In genomic region chr11:125359130-125359529, GRCh38 we compare ENCODE assay signal across 15 cellular contexts.
A peak's percentile ranks its signal among the peaks of the same experiment; 100 is the strongest.
DNase-seq lines count a peak whose midpoint lies in the region; ATAC-seq, FAIRE-seq and TF ChIP-seq lines count a peak whose summit lies in the region.
"Had no signal": no experiment of that assay in that cellular context is flagged by ENCODE, and none has a peak within 500 bp of the region (broad histone marks: within the 10 kb centered on the region; RNA-seq: fewer than 3 reads in every experiment).

No MANE protein-coding gene starts in this region.

- H2BK12ac ChIP-seq in neuronal stem cell (ENCODE audit: low read length), result no peak overlapping the region

- H3K27ac Mint-ChIP-seq in endothelial cell (ENCODE audit: unreplicated experiment), result peak overlapping the region; percentile 82
- H3K27ac Mint-ChIP-seq in effector memory CD8-positive, alpha-beta T cell, result peak overlapping the region in 1 of 2 donors; percentile 47
- no peak overlapping the region for H3K27ac Mint-ChIP-seq in activated CD8-positive, alpha-beta T cell treated with anti-CD3 and anti-CD28 coated beads for 36 hours
- H3K27ac Mint-ChIP-seq: CD4-positive, alpha-beta T cell had no signal

- peaks cover 44% of the 10 kb centered on the region for H3K4me1 Mint-ChIP-seq in endothelial cell (ENCODE audit: unreplicated experiment)
- peaks cover 0 to 9% of the 10 kb centered on the region in 2 donors for H3K4me1 Mint-ChIP-seq in effector memory CD8-positive, alpha-beta T cell (ENCODE audit: low read depth in 2 of 2)
- H3K4me1 Mint-ChIP-seq in activated CD8-positive, alpha-beta T cell treated with anti-CD3 and anti-CD28 coated beads for 36 hours (ENCODE audit: low read depth), result no peaks in the 10 kb centered on the region

- no peaks in the 10 kb centered on the region for H3K27me3 Mint-ChIP-seq in endothelial cell (ENCODE audit: unreplicated experiment)
- peaks cover 0 to 2% of the 10 kb centered on the region in 2 donors for H3K27me3 Mint-ChIP-seq in effector memory CD8-positive, alpha-beta T cell
- no peaks in the 10 kb centered on the region for H3K27me3 Mint-ChIP-seq in activated CD8-positive, alpha-beta T cell treated with anti-CD3 and anti-CD28 coated beads for 36 hours
- H3K27me3 Mint-ChIP-seq: CD4-positive, alpha-beta T cell had no signal

- DNase-seq in endothelial cell (ENCODE audit: low spot score) (no peak), neuronal stem cell (ENCODE audit: low spot score) (no peak), SK-N-SH (no peak), GM12892 (ENCODE audit: insufficient read length) (no peak)
- DNase-seq in effector memory CD8-positive, alpha-beta T cell, result no peak
- DNase-seq in activated CD8-positive, alpha-beta T cell treated with anti-CD3 and anti-CD28 coated beads for 36 hours, result no peak
- DNase-seq: ACHN; Calu3; CD4-positive, alpha-beta T cell; DMS 273 treated with DMSO at 0.1 percent for 48 hours had no signal

- H3K27ac ChIP-seq in OCI-LY3 (ENCODE audit: low read length), result no peak overlapping the region
- H3K27ac ChIP-seq in neuronal stem cell (replicated peaks; ENCODE audit: low read length), result no peak overlapping the region
- no peak overlapping the region for H3K27ac ChIP-seq in SK-N-SH (ENCODE audit: low read depth in 2 of 2, low read length in 1 of 2)
- H3K27ac ChIP-seq: BLaER1 treated with 17β-estradiol and CSF1 and Interleukin-3, amounts not matched to agents 10 nM and 100 nM had no signal

- H4K20me1 ChIP-seq in OCI-LY3 (ENCODE audit: insufficient read depth, low read length) (no peaks in the 10 kb centered on the region), SK-N-SH (ENCODE audit: insufficient read depth) (no peaks in the 10 kb centered on the region)
- H4K20me1 ChIP-seq: BLaER1 treated with 17β-estradiol and CSF1 and Interleukin-3, amounts not matched to agents 10 nM and 100 nM had no signal

- H3K9me2 ChIP-seq in SK-N-SH, result no peaks in the 10 kb centered on the region

- TF ChIP-seq RAD21 in SK-N-SH (IDR thresholded peaks at IDR 0.05; ENCODE audit: low read length), result no peak

- CTCF ChIA-PET in SK-N-SH (lab: Yijun Ruan, JAX), result interaction anchor here (4.3 kb wide), 1 partner anchor 12 kb away, joined by 45 read pairs; no protein-coding TSS in a partner anchor
- CTCF ChIA-PET in activated CD8-positive, alpha-beta T cell treated with anti-CD3 and anti-CD28 coated beads for 36 hours (lab: Charles Lee), result interaction anchor here (0.9 kb wide), 1 partner anchor 14 kb away, joined by 3 read pairs; no protein-coding TSS in a partner anchor

- H3K79me2 ChIP-seq in OCI-LY3 (ENCODE audit: low read length), result no peaks in the 10 kb centered on the region
- H3K79me2 ChIP-seq in SK-N-SH (ENCODE audit: insufficient read depth), result no peaks in the 10 kb centered on the region

- H2BK5ac ChIP-seq in neuronal stem cell (ENCODE audit: low read length), result no peak overlapping the region

- H4K8ac ChIP-seq in neuronal stem cell (ENCODE audit: low read depth, low read length), result no peak overlapping the region

- no peak for TF ChIP-seq POLR2A in GM12892 (IDR thresholded peaks at IDR 0.05; ENCODE audit: low read depth, low read length)

- no peaks in the 10 kb centered on the region for H3K9me3 ChIP-seq in OCI-LY3 (ENCODE audit: insufficient read depth, low read length)
- H3K9me3 ChIP-seq in neuronal stem cell (replicated peaks in 1 of 2; ENCODE audit: control insufficient read depth in 2 of 2, insufficient read depth in 1 of 2, low read depth in 1 of 2, low read length in 2 of 2), result no peaks in the 10 kb centered on the region
- H3K9me3 ChIP-seq in SK-N-SH, result no peaks in the 10 kb centered on the region
- H3K9me3 ChIP-seq: BLaER1 treated with 17β-estradiol and CSF1 and Interleukin-3, amounts not matched to agents 10 nM and 100 nM had no signal

- H3K4me2 ChIP-seq in OCI-LY3 (ENCODE audit: low read length) (peak overlapping the region; percentile 48), neuronal stem cell (ENCODE audit: insufficient read depth, low read length, poor library complexity, severe bottlenecking) (no peak overlapping the region), SK-N-SH (no peak overlapping the region)
- H3K4me2 ChIP-seq: BLaER1 treated with 17β-estradiol and CSF1 and Interleukin-3, amounts not matched to agents 10 nM and 100 nM had no signal

- peaks cover 57% of the 10 kb centered on the region for H3K4me1 ChIP-seq in OCI-LY3 (ENCODE audit: low read length)
- peaks cover 15 to 17% of the 10 kb centered on the region in 2 donors for H3K4me1 ChIP-seq in neuronal stem cell (ENCODE audit: control insufficient read depth in 2 of 2, insufficient read depth in 1 of 2, low read depth in 1 of 2, low read length in 2 of 2)
- H3K4me1 ChIP-seq in SK-N-SH (ENCODE audit: control insufficient read depth in 1 of 2, insufficient read depth in 2 of 2, low read depth in 1 of 2, low read length in 1 of 2), result 0 out of 4 replicates have a peak, but pooled peaks cover 0 to 4% of the 10 kb centered on the region in 2 experiments

- peak overlapping the region; percentile 11 for H3K14ac ChIP-seq in neuronal stem cell (ENCODE audit: low read length)

- H2BK15ac ChIP-seq in neuronal stem cell (ENCODE audit: low read length), result peak overlapping the region; percentile 1

- no peak for TF ChIP-seq CTCF in OCI-LY3 (IDR thresholded peaks at IDR 0.05; ENCODE audit: low read depth, low read length)
- no peak for TF ChIP-seq CTCF in endothelial cell (IDR thresholded peaks at IDR 0.05; ENCODE audit: unreplicated experiment)
- TF ChIP-seq CTCF in SK-N-SH (IDR thresholded peaks at IDR 0.05), result no peak
- no peak for TF ChIP-seq CTCF in activated CD8-positive, alpha-beta T cell treated with anti-CD3 and anti-CD28 coated beads for 36 hours (IDR thresholded peaks at IDR 0.05)

- H3K36me3 Mint-ChIP-seq in endothelial cell (ENCODE audit: low read depth, unreplicated experiment), result peaks cover 27% of the 10 kb centered on the region
- no peaks in the 10 kb centered on the region for H3K36me3 Mint-ChIP-seq in effector memory CD8-positive, alpha-beta T cell (ENCODE audit: insufficient read depth)
- H3K36me3 Mint-ChIP-seq in activated CD8-positive, alpha-beta T cell treated with anti-CD3 and anti-CD28 coated beads for 36 hours (ENCODE audit: low read depth), result no peaks in the 10 kb centered on the region

- H3F3A ChIP-seq in SK-N-SH (replicated peaks; ENCODE audit: insufficient read depth), result no peaks in the 10 kb centered on the region

- POLR2A ChIA-PET in SK-N-SH (lab: Yijun Ruan, JAX), result no interaction called here
- POLR2A ChIA-PET in activated CD8-positive, alpha-beta T cell treated with anti-CD3 and anti-CD28 coated beads for 36 hours (lab: Charles Lee), result no interaction called here

- TF ChIP-seq EP300 in SK-N-SH (IDR thresholded peaks at IDR 0.05; ENCODE audit: borderline replicate concordance in 1 of 2, low read depth in 1 of 2, low read length in 1 of 2), result no peak

- H3K36me3 ChIP-seq in OCI-LY3 (replicated peaks; ENCODE audit: low read depth, low read length) (no peaks in the 10 kb centered on the region), neuronal stem cell (replicated peaks in 1 of 2; ENCODE audit: control insufficient read depth in 2 of 2, insufficient read depth in 2 of 2, low read length in 2 of 2) (peaks cover 3 to 60% of the 10 kb centered on the region in 2 donors), SK-N-SH (replicated peaks in 1 of 2; ENCODE audit: control insufficient read depth in 1 of 2, insufficient read depth in 2 of 2, low read length in 1 of 2) (no peaks in the 10 kb centered on the region)
- H3K36me3 ChIP-seq: BLaER1 treated with 17β-estradiol and CSF1 and Interleukin-3, amounts not matched to agents 10 nM and 100 nM had no signal

- H4K91ac ChIP-seq in neuronal stem cell (ENCODE audit: low read depth, low read length, poor library complexity), result no peak overlapping the region

- peak overlapping the region; percentile 7 for H2AK5ac ChIP-seq in neuronal stem cell (ENCODE audit: low read depth, low read length)

- no peak overlapping the region for H3K23ac ChIP-seq in neuronal stem cell (ENCODE audit: low read depth, low read length, poor library complexity)

- H3K18ac ChIP-seq in neuronal stem cell (ENCODE audit: low read length), result peak overlapping the region; percentile 5

- H3K9me3 Mint-ChIP-seq in endothelial cell (ENCODE audit: unreplicated experiment), result no peaks in the 10 kb centered on the region
- no peaks in the 10 kb centered on the region for H3K9me3 Mint-ChIP-seq in effector memory CD8-positive, alpha-beta T cell
- no peaks in the 10 kb centered on the region for H3K9me3 Mint-ChIP-seq in activated CD8-positive, alpha-beta T cell treated with anti-CD3 and anti-CD28 coated beads for 36 hours
- H3K9me3 Mint-ChIP-seq: CD4-positive, alpha-beta T cell had no signal

- H3K4me3 Mint-ChIP-seq in endothelial cell (ENCODE audit: unreplicated experiment), result no peak overlapping the region
- H3K4me3 Mint-ChIP-seq in effector memory CD8-positive, alpha-beta T cell, result no peak overlapping the region
- no peak overlapping the region for H3K4me3 Mint-ChIP-seq in activated CD8-positive, alpha-beta T cell treated with anti-CD3 and anti-CD28 coated beads for 36 hours
- H3K4me3 Mint-ChIP-seq: CD4-positive, alpha-beta T cell had no signal

- intact Hi-C loops in activated CD8-positive, alpha-beta T cell treated with anti-CD3 and anti-CD28 coated beads for 36 hours (cut with micrococcal nuclease), result no loop called here

- no peak for FAIRE-seq in GM12892 (lab: Jason Lieb, UNC)
- FAIRE-seq: H54 had no signal

- no peak overlapping the region for H2BK120ac ChIP-seq in neuronal stem cell (ENCODE audit: low read depth, low read length)

- no CpG with 5 or more reads among the region's 9 CpGs for WGBS in neuronal stem cell (ENCODE audit: extremely low coverage in 2 of 2, insufficient read length in 2 of 2, insufficient replicate concordance in 1 of 2), 2 donors
- WGBS in SK-N-SH (ENCODE audit: low lambda C conversion rate), result 65% methylated on average over 9 of the region's 9 CpGs

- H2AFZ ChIP-seq in OCI-LY3 (ENCODE audit: low read depth, low read length) (no peak overlapping the region), neuronal stem cell (ENCODE audit: low read length) (no peak overlapping the region), SK-N-SH (ENCODE audit: low read depth) (no peak overlapping the region)

- no peak overlapping the region for H3K4ac ChIP-seq in neuronal stem cell (ENCODE audit: low read length)

- no peaks in the 10 kb centered on the region for H3K79me1 ChIP-seq in neuronal stem cell (ENCODE audit: low read depth, low read length)

- peak; percentile 30 for ATAC-seq in GM21619 (IDR thresholded peaks at IDR 0.05; ENCODE audit: unreplicated experiment)
- ATAC-seq in effector memory CD8-positive, alpha-beta T cell (replicated peaks), result no peak
- ATAC-seq in activated CD8-positive, alpha-beta T cell treated with anti-CD3 and anti-CD28 coated beads for 36 hours, result no peak
- ATAC-seq: HCT116 had no signal

- H3K4me3 ChIP-seq in OCI-LY3 (ENCODE audit: low read length) (no peak overlapping the region), neuronal stem cell (ENCODE audit: low read length in 2 of 2) (peak overlapping the region in 1 of 2 donors; percentile 62), SK-N-SH (ENCODE audit: low read depth in 2 of 2, low read length in 1 of 2) (no peak overlapping the region)
- H3K4me3 ChIP-seq: BLaER1 treated with 17β-estradiol and CSF1 and Interleukin-3, amounts not matched to agents 10 nM and 100 nM had no signal

- H3K9ac ChIP-seq in OCI-LY3 (ENCODE audit: low read length) (no peak overlapping the region), neuronal stem cell (ENCODE audit: low read depth, low read length, poor library complexity) (no peak overlapping the region), SK-N-SH (no peak overlapping the region)
- H3K9ac ChIP-seq: BLaER1 treated with 17β-estradiol and CSF1 and Interleukin-3, amounts not matched to agents 10 nM and 100 nM had no signal

- H3K27me3 ChIP-seq in OCI-LY3 (ENCODE audit: low read depth, low read length), result peaks cover 14% of the 10 kb centered on the region
- H3K27me3 ChIP-seq in neuronal stem cell (ENCODE audit: control insufficient read depth in 3 of 3, insufficient read depth in 3 of 3, low read depth in 1 of 3, low read length in 3 of 3), result no peaks in the 10 kb centered on the region
- no peaks in the 10 kb centered on the region for H3K27me3 ChIP-seq in SK-N-SH (ENCODE audit: insufficient read depth)
- H3K27me3 ChIP-seq: BLaER1 treated with 17β-estradiol and CSF1 and Interleukin-3, amounts not matched to agents 10 nM and 100 nM had no signal
